ENCODE assay signal across 2 cellular contexts in the genomic region with DNA sequence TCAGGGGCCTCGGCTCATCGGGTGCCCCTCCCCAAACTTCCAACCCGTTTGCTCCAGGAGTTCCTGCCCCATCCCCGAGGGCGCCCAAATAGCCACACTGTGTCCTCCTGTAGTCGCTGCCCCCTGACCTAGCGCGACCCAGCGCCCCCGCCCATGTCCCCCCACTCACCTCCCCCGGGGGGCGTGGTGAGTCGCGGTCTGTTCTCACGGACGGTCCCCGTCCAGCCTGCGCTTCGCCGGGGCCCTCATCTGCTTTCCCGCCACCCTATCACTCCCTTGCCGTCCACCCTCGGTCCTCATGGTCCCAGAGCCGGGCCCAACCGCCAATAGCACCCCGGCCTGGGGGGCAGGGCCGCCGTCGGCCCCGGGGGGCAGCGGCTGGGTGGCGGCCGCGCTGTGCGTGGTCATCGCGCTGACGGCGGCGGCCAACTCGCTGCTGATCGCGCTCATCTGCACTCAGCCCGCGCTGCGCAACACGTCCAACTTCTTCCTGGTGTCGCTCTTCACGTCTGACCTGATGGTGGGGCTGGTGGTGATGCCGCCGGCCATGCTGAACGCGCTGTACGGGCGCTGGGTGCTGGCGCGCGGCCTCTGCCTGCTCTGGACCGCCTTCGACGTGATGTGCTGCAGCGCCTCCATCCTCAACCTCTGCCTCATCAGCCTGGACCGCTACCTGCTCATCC.
TF ChIP-seq lines count a peak whose summit lies in the region.

No MANE protein-coding gene starts in this region.

TF ChIP-seq in GM12891, 5 proteins besides CTCF, POLR2A, EP300 and RAD21:
- TF ChIP-seq SPI1 (IDR thresholded peaks at IDR 0.05; ENCODE audit: low read depth, low read length), result no peak
- no peak for TF ChIP-seq PAX5 (IDR thresholded peaks at IDR 0.05; ENCODE audit: insufficient read depth, low read length, severe bottlenecking)
- TF ChIP-seq TAF1 (IDR thresholded peaks at IDR 0.05; ENCODE audit: low read depth, low read length), result no peak
- no peak for TF ChIP-seq POU2F2 (IDR thresholded peaks at IDR 0.05; ENCODE audit: low read depth, low read length)

TF ChIP-seq in H1, 55 proteins besides CTCF, POLR2A, EP300 and RAD21:
- TF ChIP-seq KDM4A (IDR thresholded peaks at IDR 0.05; ENCODE audit: low read depth, low read length, severe bottlenecking) (peak; percentile 11), BCL11A (IDR thresholded peaks at IDR 0.05; ENCODE audit: low read depth in 2 of 2, low read length in 2 of 2) (no peak), EZH2 (IDR thresholded peaks at IDR 0.05; ENCODE audit: low read depth, low read length, severe bottlenecking) (peak; percentile 70), GABPA (IDR thresholded peaks at IDR 0.05; ENCODE audit: borderline replicate concordance, insufficient read depth, low read length) (peak; percentile 49; the same call in 1 of the 2 replicates), KDM1A (IDR thresholded peaks at IDR 0.05; ENCODE audit: borderline replicate concordance, low read length) (peak; percentile 67; the same call in 1 of the 2 replicates), HDAC6 (IDR thresholded peaks at IDR 0.05; ENCODE audit: low read depth, low read length) (no peak), SUZ12 (IDR thresholded peaks at IDR 0.05; ENCODE audit: low read length) (peak; percentile 66; the same call in 1 of the 2 replicates), CBX5 (IDR thresholded peaks at IDR 0.05; ENCODE audit: low read depth, low read length) (no peak), CREB1 (IDR thresholded peaks at IDR 0.05) (0 out of 2 replicates have a peak, but pooled peaks have one; percentile 7), ASH2L (IDR thresholded peaks at IDR 0.05; ENCODE audit: low read length) (peak; percentile 73), MAX (IDR thresholded peaks at IDR 0.05) (peak; percentile 58)
- TF ChIP-seq, protein P1, sequence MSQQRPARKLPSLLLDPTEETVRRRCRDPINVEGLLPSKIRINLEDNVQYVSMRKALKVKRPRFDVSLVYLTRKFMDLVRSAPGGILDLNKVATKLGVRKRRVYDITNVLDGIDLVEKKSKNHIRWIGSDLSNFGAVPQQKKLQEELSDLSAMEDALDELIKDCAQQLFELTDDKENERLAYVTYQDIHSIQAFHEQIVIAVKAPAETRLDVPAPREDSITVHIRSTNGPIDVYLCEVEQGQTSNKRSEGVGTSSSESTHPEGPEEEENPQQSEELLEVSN (IDR thresholded peaks at IDR 0.05), result peak; percentile 67; the same call in 1 of the 2 replicates
